Comparison of ENCODE assay signal across 8 cellular contexts in the genomic region with DNA sequence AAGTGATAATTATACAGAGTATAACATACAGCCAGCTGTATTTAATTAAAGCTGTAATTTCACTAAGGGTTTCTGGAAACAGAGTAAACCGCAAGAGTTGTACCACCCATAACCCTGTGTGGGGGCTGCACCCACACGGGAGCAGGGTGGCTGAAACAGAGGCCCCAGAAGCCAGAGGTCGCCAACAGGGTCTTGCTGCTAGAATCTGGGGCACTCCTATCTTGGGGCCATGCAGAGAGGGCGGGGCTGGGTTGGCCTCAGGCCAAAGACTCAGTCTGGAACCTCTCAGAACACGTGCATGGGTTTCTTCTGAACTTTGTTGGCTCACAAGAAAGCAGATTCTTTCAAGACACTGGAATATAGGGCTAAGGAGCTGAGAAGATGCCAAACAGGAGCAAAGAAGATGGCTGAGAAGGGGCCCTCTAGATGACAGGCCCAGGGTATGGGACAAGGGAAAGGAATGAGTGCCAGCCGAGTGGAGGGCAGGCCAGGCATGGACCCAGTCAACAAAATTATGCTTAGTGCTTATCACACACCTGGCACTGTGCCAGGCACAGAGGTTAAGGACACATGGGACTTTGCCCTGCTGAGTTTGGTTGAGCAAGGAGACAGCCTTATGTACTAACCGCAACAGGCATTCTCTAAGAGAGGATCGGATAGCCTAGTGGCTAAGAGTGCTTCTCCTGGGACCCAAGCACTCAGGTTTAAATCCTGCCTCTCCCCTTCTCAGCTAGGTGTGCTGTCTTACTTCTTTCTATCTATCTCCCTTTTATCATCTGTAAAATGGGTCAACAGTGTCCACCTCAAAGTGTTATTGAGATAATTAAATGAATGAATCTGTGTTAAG.
A peak's percentile ranks its signal among the peaks of the same experiment; 100 is the strongest.
DNase-seq lines count a peak whose midpoint lies in the region; ATAC-seq and TF ChIP-seq lines count a peak whose summit lies in the region.

No MANE protein-coding gene starts in this region.

- no peak overlapping the region for H3K9ac ChIP-seq in neural progenitor cell
- H3K9ac ChIP-seq in PC-3 (ENCODE audit: low read length) = no peak overlapping the region

- ATAC-seq in PC-3 = no peak
- ATAC-seq in GM19328 (IDR thresholded peaks at IDR 0.05; ENCODE audit: unreplicated experiment) = no peak
- ATAC-seq in GM21786 (IDR thresholded peaks at IDR 0.05; ENCODE audit: unreplicated experiment) = no peak

- H3K27ac Mint-ChIP-seq in neural progenitor cell = peak overlapping the region; percentile 65

- H3K36me3 ChIP-seq in neural progenitor cell (no peaks in the 10 kb centered on the region), PC-3 (ENCODE audit: low read depth, low read length) (no peaks in the 10 kb centered on the region), WERI-Rb-1 (no peaks in the 10 kb centered on the region)

- H2AFZ ChIP-seq in neural progenitor cell (replicated peaks) (no peak overlapping the region), PC-3 (ENCODE audit: low read length) (no peak overlapping the region)

- H3K4me1 Mint-ChIP-seq in neural progenitor cell = peaks cover 42% of the 10 kb centered on the region

- H3K9me3 ChIP-seq in neural progenitor cell (ENCODE audit: low read depth) (no peaks in the 10 kb centered on the region), PC-3 (ENCODE audit: low read length) (no peaks in the 10 kb centered on the region), WERI-Rb-1 (ENCODE audit: severe bottlenecking) (no peaks in the 10 kb centered on the region)

- POLR2A ChIA-PET in PC-3 (lab: Charles Lee; ENCODE audit: unreplicated experiment) = no interaction called here

- no peaks in the 10 kb centered on the region for H3K9me3 Mint-ChIP-seq in neural progenitor cell

- H3K4me3 ChIP-seq in epithelial cell of proximal tubule (ENCODE audit: low read depth, low read length) (no peak overlapping the region), neural progenitor cell (no peak overlapping the region), PC-3 (ENCODE audit: low read length) (no peak overlapping the region), WERI-Rb-1 (ENCODE audit: low read depth, low read length) (no peak overlapping the region)

- peak; percentile 12 for DNase-seq in DMS79 (lab: John Stamatoyannopoulos, UW)
- DNase-seq in NCI-H2029 (lab: John Stamatoyannopoulos, UW) = peak; percentile 57
- peak; percentile 26 for DNase-seq in epithelial cell of proximal tubule (ENCODE audit: low read depth)
- DNase-seq in neural progenitor cell (ENCODE audit: low spot score) = no peak
- no peak for DNase-seq in PC-3
- DNase-seq in WERI-Rb-1 = no peak

- intact Hi-C loops in PC-3 (cut with micrococcal nuclease) = no loop called here

- no peaks in the 10 kb centered on the region for H3K36me3 Mint-ChIP-seq in neural progenitor cell

- H3K27me3 ChIP-seq in neural progenitor cell (peaks cover 11% of the 10 kb centered on the region), PC-3 (ENCODE audit: low read length) (peaks cover 12% of the 10 kb centered on the region), WERI-Rb-1 (ENCODE audit: insufficient read depth, low read depth, severe bottlenecking) (no peaks in the 10 kb centered on the region)

- no peaks in the 10 kb centered on the region for H4K20me1 ChIP-seq in neural progenitor cell (ENCODE audit: low read depth)
- H4K20me1 ChIP-seq in PC-3 (ENCODE audit: low read length) = no peaks in the 10 kb centered on the region

- H3K4me3 Mint-ChIP-seq in neural progenitor cell = peak overlapping the region; percentile 51

- no TSS peak for BruUV-seq in PC-3 (replicated peaks; lab: Mats Ljungman, UMichigan)

- CTCF ChIA-PET in PC-3 (lab: Charles Lee) = no interaction called here

- H3F3A ChIP-seq in neural progenitor cell (ENCODE audit: low read depth) (peaks cover 8% of the 10 kb centered on the region), PC-3 (ENCODE audit: low read length, unreplicated experiment) (no peaks in the 10 kb centered on the region)

- TF ChIP-seq CTCF in epithelial cell of proximal tubule (conservative IDR thresholded peaks at IDR 0.05; ENCODE audit: low read depth, low read length) (no peak), neural progenitor cell (IDR thresholded peaks at IDR 0.05) (no peak), PC-3 (conservative IDR thresholded peaks at IDR 0.05; ENCODE audit: low read depth, low read length) (no peak), WERI-Rb-1 (IDR thresholded peaks at IDR 0.05; ENCODE audit: low read depth, low read length) (no peak)

- H3K27ac ChIP-seq in neural progenitor cell (no peak overlapping the region), PC-3 (ENCODE audit: low read length) (no peak overlapping the region), WERI-Rb-1 (no peak overlapping the region)

- H3K4me1 ChIP-seq in neural progenitor cell (peaks cover 15% of the 10 kb centered on the region), PC-3 (ENCODE audit: insufficient read depth, low read length) (no peaks in the 10 kb centered on the region)

- peaks cover 9% of the 10 kb centered on the region for H3K27me3 Mint-ChIP-seq in neural progenitor cell (ENCODE audit: insufficient read depth, low read depth)

- H3K4me2 ChIP-seq in neural progenitor cell (no peak overlapping the region), PC-3 (ENCODE audit: low read length) (no peak overlapping the region)

- H3K79me2 ChIP-seq in neural progenitor cell (ENCODE audit: low read depth) (no peaks in the 10 kb centered on the region), PC-3 (ENCODE audit: low read length) (no peaks in the 10 kb centered on the region)

- no peaks in the 10 kb centered on the region for H3K9me2 ChIP-seq in PC-3 (replicated peaks; ENCODE audit: low read length)

Comparison
In these comparisons a context has a peak if more than half of its experiments do, and no peak if none do; other contexts are left out.
1. DNase-seq: peak in DMS79 (single experiment), NCI-H2029 (single experiment) and epithelial cell of proximal tubule (single experiment); none in neural progenitor cell (single experiment), PC-3 (single experiment) and WERI-Rb-1 (single experiment).